1 cellular context compared by ENCODE assay signal in genomic region chr9:69157751-69158466, GRCh38.
A peak's percentile ranks its signal among the peaks of the same experiment; 100 is the strongest.
TF ChIP-seq lines count a peak whose summit lies in the region.

No MANE protein-coding gene starts in this region.

TF ChIP-seq in HepG2, 621 proteins besides CTCF, POLR2A, EP300 and RAD21 (continued from another document):
- TF ChIP-seq KIAA2018 (CRISPR knock-in tag; IDR thresholded peaks at IDR 0.05; ENCODE audit: borderline replicate concordance) (no peak), SP2 (CRISPR knock-in tag; IDR thresholded peaks at IDR 0.05) (no peak), THAP8 (CRISPR knock-in tag; IDR thresholded peaks at IDR 0.05; ENCODE audit: borderline replicate concordance) (no peak), ELF1 (CRISPR knock-in tag; IDR thresholded peaks at IDR 0.05) (no peak), HMGA1 (CRISPR knock-in tag; conservative IDR thresholded peaks at IDR 0.05) (no peak), SALL1 (CRISPR knock-in tag; IDR thresholded peaks at IDR 0.05) (no peak), ZBTB14 (CRISPR knock-in tag; IDR thresholded peaks at IDR 0.05) (no peak), ZFP36L1 (CRISPR knock-in tag; IDR thresholded peaks at IDR 0.05) (no peak), ZNF362 (CRISPR knock-in tag; IDR thresholded peaks at IDR 0.05; ENCODE audit: borderline replicate concordance) (peak; percentile 83), TFDP2 (CRISPR knock-in tag; IDR thresholded peaks at IDR 0.05) (no peak), ZFX (CRISPR knock-in tag; IDR thresholded peaks at IDR 0.05; ENCODE audit: low read depth) (no peak), SMC3 (IDR thresholded peaks at IDR 0.05; ENCODE audit: low read length) (peak; percentile 13; the same call in 1 of the 2 replicates), STAG1 (CRISPR knock-in tag; IDR thresholded peaks at IDR 0.05) (peak; percentile 32; the same call in 1 of the 2 replicates), NCOA5 (CRISPR knock-in tag; IDR thresholded peaks at IDR 0.05) (no peak), ETV6 (CRISPR knock-in tag; conservative IDR thresholded peaks at IDR 0.05) (no peak), FOXK2 (IDR thresholded peaks at IDR 0.05) (no peak)
